ENCODE assay signal across 35 cellular contexts in genomic region chr7:29552392-29552791, GRCh38. TPM values are rescaled to one million over a fixed set of nuclear protein-coding genes. Genes with fewer than 3 reads are reported as not detected.
"Had no signal": no experiment of that assay in that cellular context is flagged by ENCODE, and none has a peak within 500 bp of the region (broad histone marks: within the 10 kb centered on the region; RNA-seq: fewer than 3 reads in every experiment).

No MANE protein-coding gene starts in this region.

- FAIRE-seq: bronchial epithelial cell, TTC549 had no signal

- DNase-seq: activated CD4-positive, alpha-beta memory T cell treated with anti-CD3 and anti-CD28 coated beads, Interleukin-2, amount 10 ng/mL, durations not matched to agents 7 days and 5 days; activated CD4-positive, alpha-beta T cell treated with anti-CD3 and anti-CD28 coated beads for 1 hour; activated CD4-positive, alpha-beta T cell treated with anti-CD3 and anti-CD28 coated beads for 36 hours; activated CD4-positive, alpha-beta T cell treated with anti-CD3 and anti-CD28 coated beads for 48 hours; activated CD4-positive, alpha-beta T cell treated with anti-CD3 and anti-CD28 coated beads, Interleukin-2, amount 10 ng/mL, durations not matched to agents 7 days and 5 days; activated CD4-positive, alpha-beta T cell treated with anti-CD3 and anti-CD28 coated beads, Interleukin-2, amount 50 U/mL, for 48 hours; activated CD4-positive, CD25-positive, alpha-beta regulatory T cell; activated CD8-positive, alpha-beta memory T cell treated with anti-CD3 and anti-CD28 coated beads, Interleukin-2, amount 50 U/mL, for 4 hours; activated effector memory CD4-positive, alpha-beta T cell treated with anti-CD3 and anti-CD28 coated beads, Interleukin-2, amount 50 U/mL, for 16 hours; activated gamma-delta T cell treated with Interleukin-2 at 50 U/mL for 16 hours; activated naive CD4-positive, alpha-beta T cell; activated naive CD4-positive, alpha-beta T cell treated with anti-CD3 and anti-CD28 coated beads for 36 hours; activated naive CD4-positive, alpha-beta T cell treated with anti-CD3 and anti-CD28 coated beads, Interleukin-2, amount 50 U/mL, for 16 hours; activated naive CD8-positive, alpha-beta T cell treated with anti-CD3 and anti-CD28 coated beads for 36 hours; activated T-cell treated with anti-CD3 and anti-CD28 coated beads for 4 hours; activated T-cell treated with anti-CD3 and anti-CD28 coated beads, Interleukin-2, amount 50 U/mL, for 1 hour; activated T-cell treated with anti-CD3 and anti-CD28 coated beads, Interleukin-2, amount 50 U/mL, for 4 hours; activated T-cell treated with anti-CD3 and anti-CD28 coated beads, Interleukin-2, amount 50 U/mL, for 72 hours; adrenal gland; amniotic stem cell; aorta; caudate nucleus; cerebellar nuclear complex; SW 1271; T-helper 1 cell; T-helper 2 cell; T-helper 9 cell; WERI-Rb-1 had no signal

- H3K4me1 ChIP-seq: adrenal gland had no signal

- H3K36me3 ChIP-seq: adrenal gland, cardiac muscle cell, WERI-Rb-1 had no signal

- H3K27me3 ChIP-seq: adrenal gland, cardiac muscle cell had no signal

- H3K27ac ChIP-seq: adrenal gland, cardiac muscle cell, WERI-Rb-1 had no signal

- H3K4me3 ChIP-seq: adrenal gland, cardiac muscle cell had no signal

- H3K9me3 ChIP-seq: adrenal gland had no signal

RNA-seq across cellular contexts. Expression of gene PRR15, which starts 11.2 kb away (rescaled TPM):
- total RNA-seq: activated CD4-positive, alpha-beta memory T cell treated with anti-CD3 and anti-CD28 coated beads, Interleukin-2, amount 10 ng/mL, durations not matched to agents 7 days and 5 days; activated CD4-positive, alpha-beta T cell treated with anti-CD3 and anti-CD28 coated beads for 36 hours; activated CD4-positive, alpha-beta T cell treated with anti-CD3 and anti-CD28 coated beads, Interleukin-2, amount 10 ng/mL, durations not matched to agents 7 days and 5 days; activated CD8-positive, alpha-beta memory T cell treated with anti-CD3 and anti-CD28 coated beads for 36 hours; activated naive CD4-positive, alpha-beta T cell treated with anti-CD3 and anti-CD28 coated beads for 36 hours; activated naive CD4-positive, alpha-beta T cell treated with anti-CD3 and anti-CD28 coated beads, Interleukin-2, amount 50 U/mL, for 72 hours; activated naive CD8-positive, alpha-beta T cell treated with anti-CD3 and anti-CD28 coated beads for 36 hours; activated T-cell treated with anti-CD3 and anti-CD28 coated beads, Interleukin-2, amount 50 U/mL, for 72 hours; activated T-helper 1 cell treated with anti-CD3 and anti-CD28 coated beads, Interleukin-12 subunit alpha, Interleukin-12 subunit beta, Interleukin-2, Interleukin-4 antibody, amounts not matched to agents 30 ng/mL and 10 ng/mL and 1 ng/mL, durations not matched to agents 14 hours and 24 hours and 36 hours; activated T-helper 17 cell treated with anti-CD3 and anti-CD28 coated beads, Interleukin-2, amount 50 U/mL, for 72 hours had no signal
